19 cellular contexts compared by ENCODE assay signal in genomic region chr12:8829621-8830020, GRCh38. TPM values are rescaled to one million over a fixed set of nuclear protein-coding genes. Genes with fewer than 3 reads are reported as not detected.
DNase-seq lines count a peak whose midpoint lies in the region; FAIRE-seq and TF ChIP-seq lines count a peak whose summit lies in the region.
"Had no signal": no experiment of that assay in that cellular context is flagged by ENCODE, and none has a peak within 500 bp of the region (broad histone marks: within the 10 kb centered on the region; RNA-seq: fewer than 3 reads in every experiment).

No MANE protein-coding gene starts in this region.

- H3K79me1 ChIP-seq in H1 (ENCODE audit: low read depth, low read length) (no peaks in the 10 kb centered on the region), neuronal stem cell (ENCODE audit: low read depth, low read length) (no peaks in the 10 kb centered on the region)

- H4K8ac ChIP-seq in H1 (ENCODE audit: extremely low read depth, insufficient read depth, low read length) (no peak overlapping the region), neuronal stem cell (ENCODE audit: low read depth, low read length) (no peak overlapping the region)

- 88% methylated on average over 7 of the region's 7 CpGs; no CpG with 5 or more reads in 1 of the 2 experiments for WGBS in H1 (ENCODE audit: extremely low coverage in 1 of 2, insufficient coverage in 1 of 2, insufficient read length in 1 of 2, insufficient replicate concordance in 2 of 2, low coverage in 1 of 2, low lambda C conversion rate in 2 of 2, missing lambda C conversion rate in 1 of 2), 2 experiments
- no CpG with 5 or more reads among the region's 7 CpGs for WGBS in neuronal stem cell (ENCODE audit: extremely low coverage in 2 of 2, insufficient read length in 2 of 2, insufficient replicate concordance in 1 of 2), 2 donors

- H3K4me1 ChIP-seq in H1 (replicated peaks in 1 of 4; ENCODE audit: control insufficient read depth in 3 of 4, insufficient read depth in 4 of 4, low read length in 3 of 4) (peaks cover 6 to 20% (median 12%) of the 10 kb centered on the region in 4 experiments; a peak in 5 of 7 replicates), neuronal stem cell (ENCODE audit: control insufficient read depth in 2 of 2, insufficient read depth in 1 of 2, low read depth in 1 of 2, low read length in 2 of 2) (peaks cover 0 to 7% of the 10 kb centered on the region in 2 donors)

- H3K9me3 ChIP-seq in H1 (ENCODE audit: insufficient read depth in 2 of 2, low read depth in 1 of 2, low read length in 1 of 2) (0 out of 4 replicates have a peak, but pooled peaks cover 0 to 5% of the 10 kb centered on the region in 2 experiments), neuronal stem cell (replicated peaks in 1 of 2; ENCODE audit: control insufficient read depth in 2 of 2, insufficient read depth in 1 of 2, low read depth in 1 of 2, low read length in 2 of 2) (no peaks in the 10 kb centered on the region)

- H2BK120ac ChIP-seq in H1 (replicated peaks; ENCODE audit: low read depth, low read length) (no peak overlapping the region), neuronal stem cell (ENCODE audit: low read depth, low read length) (no peak overlapping the region)

- no peak for TF ChIP-seq POLR2A in H1 (IDR thresholded peaks at IDR 0.05; ENCODE audit: control extremely low read depth in 1 of 2, low read depth in 2 of 2, low read length in 2 of 2)

- H3K14ac ChIP-seq in H1 (ENCODE audit: insufficient read length): no peak overlapping the region
- H3K14ac ChIP-seq in neuronal stem cell (ENCODE audit: low read length): no peak overlapping the region

- POLR2A ChIA-PET in H1 (lab: Charles Lee; ENCODE audit: partially characterized antibody): interaction anchor here (0.5 to 1.8 kb wide), 7 partner anchors 7 to 835 kb away, joined by 3 to 6 read pairs (median 4); no protein-coding TSS in a partner anchor

- peak overlapping the region; percentile 90; the same call in 1 of the 2 replicates for H2BK15ac ChIP-seq in H1 (ENCODE audit: low read length)
- H2BK15ac ChIP-seq in neuronal stem cell (ENCODE audit: low read length): no peak overlapping the region

- H3K27me3 ChIP-seq in H1 (replicated peaks in 1 of 4; ENCODE audit: control insufficient read depth in 3 of 4, extremely low read depth in 1 of 4, insufficient read depth in 3 of 4, low read length in 3 of 4): no peaks in the 10 kb centered on the region
- H3K27me3 ChIP-seq in neuronal stem cell (ENCODE audit: control insufficient read depth in 3 of 3, insufficient read depth in 3 of 3, low read depth in 1 of 3, low read length in 3 of 3): no peaks in the 10 kb centered on the region

- no peak overlapping the region for H3K18ac ChIP-seq in H1 (ENCODE audit: extremely low read depth, low read length)
- H3K18ac ChIP-seq in neuronal stem cell (ENCODE audit: low read length): peak overlapping the region; percentile 46

- H2BK12ac ChIP-seq in H1 (ENCODE audit: low read depth, low read length) (peak overlapping the region; percentile 98; the same call in 1 of the 2 replicates), neuronal stem cell (ENCODE audit: low read length) (no peak overlapping the region)

- no peaks in the 10 kb centered on the region for H4K20me1 ChIP-seq in H1 (replicated peaks in 1 of 2; ENCODE audit: control insufficient read depth in 1 of 2, insufficient read depth in 2 of 2, low read length in 2 of 2)

- no peak for TF ChIP-seq CTCF in H1 (IDR thresholded peaks at IDR 0.05; ENCODE audit: control extremely low read depth in 1 of 3, insufficient read depth in 1 of 3, low read depth in 1 of 3, low read length in 3 of 3)

- H4K91ac ChIP-seq in H1 (replicated peaks; ENCODE audit: insufficient read length, low read length) (peak overlapping the region; percentile 5), neuronal stem cell (ENCODE audit: low read depth, low read length, poor library complexity) (no peak overlapping the region)

- no peak overlapping the region for H3K27ac ChIP-seq in H1 (ENCODE audit: low read depth, low read length)
- H3K27ac ChIP-seq in neuronal stem cell (replicated peaks; ENCODE audit: low read length): no peak overlapping the region
- H3K27ac ChIP-seq: RWPE1 had no signal

- CTCF ChIA-PET in H1 (lab: Charles Lee; ENCODE audit: partially characterized antibody): interaction anchor here (1.0 to 8.2 kb wide), 7 partner anchors 12 to 161 kb away, joined by 3 to 43 read pairs (median 6); no protein-coding TSS in a partner anchor

- no peaks in the 10 kb centered on the region for H3K23me2 ChIP-seq in H1 (ENCODE audit: low read depth, low read length)

- H3K4me3 ChIP-seq in H1 (ENCODE audit: extremely low read depth in 1 of 4, insufficient read depth in 2 of 4, low read depth in 3 of 4, low read length in 4 of 4) (no peak overlapping the region), neuronal stem cell (ENCODE audit: low read length in 2 of 2) (no peak overlapping the region)

- H2BK20ac ChIP-seq in H1 (ENCODE audit: low read length): no peak overlapping the region; the same call in 1 of the 2 replicates

- H3K9ac ChIP-seq in H1 (replicated peaks in 1 of 4; ENCODE audit: extremely low read depth in 1 of 4, low read depth in 3 of 4, low read length in 3 of 4) (no peak overlapping the region), neuronal stem cell (ENCODE audit: low read depth, low read length, poor library complexity) (no peak overlapping the region)

- 0 out of 2 replicates have a peak overlapping the region, but pooled peaks have one; percentile 75 for H2AK5ac ChIP-seq in H1 (ENCODE audit: low read depth, low read length)
- no peak overlapping the region for H2AK5ac ChIP-seq in neuronal stem cell (ENCODE audit: low read depth, low read length)

- H3K4me2 ChIP-seq in H1 (ENCODE audit: insufficient read depth in 1 of 2, low read depth in 2 of 2, low read length in 2 of 2): no peak overlapping the region
- H3K4me2 ChIP-seq in neuronal stem cell (ENCODE audit: insufficient read depth, low read length, poor library complexity, severe bottlenecking): no peak overlapping the region

- TF ChIP-seq EP300 in Ishikawa (IDR thresholded peaks at IDR 0.05; ENCODE audit: borderline replicate concordance) (no peak), H1 (IDR thresholded peaks at IDR 0.05; ENCODE audit: borderline replicate concordance in 1 of 2, low read depth in 2 of 2, low read length in 2 of 2) (no peak)

- H4K5ac ChIP-seq in H1 (ENCODE audit: insufficient read length, low read depth, low read length): no peak overlapping the region

- no peak for DNase-seq in H1 (ENCODE audit: low read depth in 1 of 2, low spot score in 2 of 2)
- no peak for DNase-seq in neuronal stem cell (ENCODE audit: low spot score)
- DNase-seq in NCI-H2196 (lab: John Stamatoyannopoulos, UW; ENCODE audit: unreplicated experiment): no peak
- no peak for DNase-seq in activated CD4-positive, CD25-positive, alpha-beta regulatory T cell treated with anti-CD3 and anti-CD28 coated beads, Interleukin-2, amount 50 U/mL, for 72 hours
- no peak for DNase-seq in epidermal melanocyte (ENCODE audit: insufficient read length, low spot score)
- DNase-seq in KG1 (lab: John Stamatoyannopoulos, UW): no peak
- DNase-seq: ACHN, COR-L47, GDM1, HCEC 1CT, NCI-H1105 treated with DMSO at 0.1 percent for 48 hours, NCI-H1694, NCI-H2227 treated with DMSO at 0.1 percent for 48 hours, NCI-H510A treated with DMSO at 0.1 percent for 48 hours, NCI-H774, SIG-M5 had no signal

- H3K79me2 ChIP-seq in H1 (ENCODE audit: control insufficient read depth in 1 of 2, insufficient read depth in 2 of 2, low read length in 2 of 2): no peaks in the 10 kb centered on the region

- H3K36me3 ChIP-seq in H1 (ENCODE audit: control insufficient read depth in 2 of 4, insufficient read depth in 4 of 4, low read length in 3 of 4) (no peaks in the 10 kb centered on the region), neuronal stem cell (replicated peaks in 1 of 2; ENCODE audit: control insufficient read depth in 2 of 2, insufficient read depth in 2 of 2, low read length in 2 of 2) (no peaks in the 10 kb centered on the region)

- no peak for FAIRE-seq in H1 (lab: Jason Lieb, UNC)

- H2AFZ ChIP-seq in H1 (ENCODE audit: low read length) (no peak overlapping the region), neuronal stem cell (ENCODE audit: low read length) (no peak overlapping the region)

- H3K56ac ChIP-seq in H1 (replicated peaks; ENCODE audit: insufficient read length, low read depth, low read length): no peak overlapping the region

- H3K4ac ChIP-seq in H1 (replicated peaks; ENCODE audit: insufficient read length, low read depth, low read length): no peak overlapping the region
- no peak overlapping the region for H3K4ac ChIP-seq in neuronal stem cell (ENCODE audit: low read length)

- TF ChIP-seq RAD21 in Ishikawa (IDR thresholded peaks at IDR 0.05; ENCODE audit: low read depth): no peak
- no peak for TF ChIP-seq RAD21 in H1 (IDR thresholded peaks at IDR 0.05 in 1 of 2, conservative IDR thresholded peaks at IDR 0.05 in 1 of 2; ENCODE audit: low read depth in 2 of 2, low read length in 2 of 2)

- H3K23ac ChIP-seq in H1 (ENCODE audit: insufficient read length) (no peak overlapping the region), neuronal stem cell (ENCODE audit: low read depth, low read length, poor library complexity) (no peak overlapping the region)

- no peak overlapping the region; the same call in 1 of the 2 replicates for H2BK5ac ChIP-seq in H1 (ENCODE audit: low read depth, low read length)
- no peak overlapping the region for H2BK5ac ChIP-seq in neuronal stem cell (ENCODE audit: low read length)

TF ChIP-seq in H1, 55 proteins besides CTCF, POLR2A, EP300 and RAD21:
- TF ChIP-seq JUND (IDR thresholded peaks at IDR 0.05; ENCODE audit: low read length) (no peak), NRF1 (IDR thresholded peaks at IDR 0.05; ENCODE audit: low read depth, low read length) (no peak), SIN3A (conservative IDR thresholded peaks at IDR 0.05 in 1 of 2, IDR thresholded peaks at IDR 0.05 in 1 of 2; ENCODE audit: low read depth in 1 of 2, low read length in 2 of 2) (no peak), SP2 (IDR thresholded peaks at IDR 0.05; ENCODE audit: low read length) (no peak)
- TF ChIP-seq, protein P1, sequence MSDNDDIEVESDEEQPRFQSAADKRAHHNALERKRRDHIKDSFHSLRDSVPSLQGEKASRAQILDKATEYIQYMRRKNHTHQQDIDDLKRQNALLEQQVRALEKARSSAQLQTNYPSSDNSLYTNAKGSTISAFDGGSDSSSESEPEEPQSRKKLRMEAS (IDR thresholded peaks at IDR 0.05): no peak

RNA-seq across cellular contexts. Expression of gene A2ML1, which starts 7.2 kb away (rescaled TPM):
- 9.0 and 10.3 TPM in 2 replicates for total RNA-seq in H1 (2021; fragmentation: NEBNext Ultra II Directional; extraction: Animal tissue kit (Norgen Biotek cat#: 25700))
- 8.3 and 10.2 TPM in 2 replicates for polyA plus RNA-seq in H1 (2011; rRNA removed)
- polyA plus RNA-seq in H1 (2011; cell fraction: cytosol; rRNA removed): 9.3 TPM
- polyA plus RNA-seq in H1 (2011; cell fraction: nucleus; rRNA removed): 23.3 TPM
- 6.0 to 8.7 TPM (median 7.8 TPM) in 4 replicates for polyA plus RNA-seq in H1 (2012, experiment 1 of 2)
- 0.98 TPM for polyA plus RNA-seq in H1 (2012, experiment 2 of 2)
- 6.7 TPM for polyA plus RNA-seq in H1 (2013, experiment 1 of 2)
- 6.1 TPM for polyA plus RNA-seq in H1 (2013, experiment 2 of 2)
- polyA minus RNA-seq in H1 (2011; rRNA and poly(A)+ RNA removed): 15.2 and 23.2 TPM in 2 replicates
- 7.2 TPM for polyA minus RNA-seq in H1 (2011; cell fraction: cytosol; rRNA and poly(A)+ RNA removed)
- polyA minus RNA-seq in H1 (2011; cell fraction: nucleus; rRNA and poly(A)+ RNA removed): 21.4 TPM
- polyA plus RNA-seq in neuronal stem cell (2013, experiment 1 of 2): 0.01 TPM
- polyA plus RNA-seq in neuronal stem cell (2013, experiment 2 of 2): 0.03 TPM
- polyA plus RNA-seq: CD14-positive monocyte had no signal
